Comparison of ENCODE assay signal across 1 cellular context in the genomic region with DNA sequence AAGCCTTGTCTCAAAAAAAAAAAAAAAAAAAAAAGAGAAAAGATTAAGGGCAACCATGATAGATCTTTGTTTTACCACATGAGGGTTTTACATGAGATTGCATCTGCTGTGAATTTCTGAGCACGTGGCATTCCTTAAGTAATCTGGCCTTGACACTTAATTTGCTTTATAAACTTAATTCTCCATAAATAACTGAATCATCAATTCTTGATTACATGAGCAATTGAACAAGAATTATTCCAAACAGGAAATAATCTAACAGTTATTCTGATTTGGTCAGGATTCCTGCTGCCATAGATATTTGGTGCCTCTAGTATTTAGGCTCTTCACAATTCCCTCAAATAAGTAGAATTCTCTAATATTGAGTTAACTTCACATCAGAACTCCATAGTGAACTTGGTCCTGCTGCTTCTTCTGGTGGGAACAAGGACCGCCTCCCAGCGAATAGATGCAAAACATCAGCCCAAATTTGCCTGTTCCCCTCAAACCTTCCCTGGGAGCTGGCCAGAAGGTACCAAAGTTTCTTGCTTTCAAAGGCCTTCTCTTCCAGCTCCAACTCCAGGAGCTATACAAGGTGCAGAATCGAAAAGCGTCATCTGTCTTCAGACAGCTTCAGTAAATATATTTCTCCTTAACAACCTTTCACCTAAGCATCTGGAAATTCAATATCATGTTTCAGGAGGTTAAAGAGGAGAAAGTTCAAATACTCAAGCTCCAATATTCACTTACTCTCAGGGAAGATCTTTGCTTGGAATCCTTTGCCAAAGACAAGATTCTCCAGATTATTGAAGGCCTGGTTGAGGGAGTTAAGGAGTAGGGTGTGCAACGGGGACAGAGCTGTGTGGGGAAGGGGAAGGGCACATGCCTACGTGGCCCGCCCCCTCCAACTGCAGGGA.
TF ChIP-seq lines count a peak whose summit lies in the region.

No MANE protein-coding gene starts in this region.

TF ChIP-seq in endothelial cell of umbilical vein, 7 proteins besides CTCF, POLR2A, EP300 and RAD21:
- TF ChIP-seq MAX (IDR thresholded peaks at IDR 0.05; ENCODE audit: insufficient read depth, insufficient read length) (no peak), GATA2 (IDR thresholded peaks at IDR 0.05; ENCODE audit: insufficient read depth, insufficient read length, low read depth, low read length) (no peak), EZH2 (IDR thresholded peaks at IDR 0.05; ENCODE audit: borderline replicate concordance, low read depth, low read length, severe bottlenecking) (no peak), JUN (IDR thresholded peaks at IDR 0.05; ENCODE audit: borderline replicate concordance, insufficient read depth, insufficient read length, low read depth) (no peak), POLR2AphosphoS5 (IDR thresholded peaks at IDR 0.05; ENCODE audit: insufficient read depth, low read depth, low read length) (no peak), FOS (IDR thresholded peaks at IDR 0.05; ENCODE audit: borderline replicate concordance, insufficient read depth, low read length) (no peak), MYC (IDR thresholded peaks at IDR 0.05; ENCODE audit: low read depth, low read length) (no peak)
